ENCODE assay signal across 8 cellular contexts in genomic region chr10:17616403-17617030, GRCh38. TPM values are rescaled to one million over a fixed set of nuclear protein-coding genes. Genes with fewer than 3 reads are reported as not detected.
DNase-seq lines count a peak whose midpoint lies in the region; ATAC-seq and TF ChIP-seq lines count a peak whose summit lies in the region.

No MANE protein-coding gene starts in this region.

- no peak for TF ChIP-seq POLR2A in tibial nerve (IDR thresholded peaks at IDR 0.05)

- peak overlapping the region; percentile 55 for H3K4me3 Mint-ChIP-seq in natural killer cell treated with Interleukin-12 subunit alpha and Interleukin-12 subunit beta and Interleukin-15 and Interleukin-18, amount 100 ng/mL, for 72 hours

- TF ChIP-seq CTCF in fibroblast of the aortic adventitia (IDR thresholded peaks at IDR 0.05; ENCODE audit: insufficient read depth, low read length) = no peak
- no peak for TF ChIP-seq CTCF in tibial nerve (IDR thresholded peaks at IDR 0.05)

- no peaks in the 10 kb centered on the region for H3K36me3 Mint-ChIP-seq in natural killer cell treated with Interleukin-12 subunit alpha and Interleukin-12 subunit beta and Interleukin-15 and Interleukin-18, amount 100 ng/mL, for 72 hours

- no peak for TF ChIP-seq EP300 in tibial nerve (IDR thresholded peaks at IDR 0.05)

- 5 to 6% methylated on average over 32 to 33 of the region's 48 CpGs for WGBS in tibial nerve, 2 donors

- peaks cover 3 to 5% of the 10 kb centered on the region in 2 donors for H3K4me1 Mint-ChIP-seq in natural killer cell treated with Interleukin-12 subunit alpha and Interleukin-12 subunit beta and Interleukin-15 and Interleukin-18, amount 100 ng/mL, for 72 hours (ENCODE audit: low read depth in 2 of 2)

- H3K27ac Mint-ChIP-seq in natural killer cell treated with Interleukin-12 subunit alpha and Interleukin-12 subunit beta and Interleukin-15 and Interleukin-18, amount 100 ng/mL, for 72 hours = no peak overlapping the region

- peak; percentile 54 to 62 for ATAC-seq in activated CD4-positive, CD25-positive, alpha-beta regulatory T cell treated with anti-CD3 and anti-CD28 coated beads, Interleukin-2, amount 50 U/mL, for 24 hours
- ATAC-seq in HG02884 (IDR thresholded peaks at IDR 0.05; ENCODE audit: unreplicated experiment) = peak; percentile 24
- peak; percentile 79 to 83 for ATAC-seq in natural killer cell treated with Interleukin-12 subunit alpha and Interleukin-12 subunit beta and Interleukin-15 and Interleukin-18, amount 100 ng/mL, for 72 hours

- no peaks in the 10 kb centered on the region for H3K9me3 Mint-ChIP-seq in natural killer cell treated with Interleukin-12 subunit alpha and Interleukin-12 subunit beta and Interleukin-15 and Interleukin-18, amount 100 ng/mL, for 72 hours

- H3K9me3 ChIP-seq in tibial nerve = no peaks in the 10 kb centered on the region

- H3K27me3 Mint-ChIP-seq in natural killer cell treated with Interleukin-12 subunit alpha and Interleukin-12 subunit beta and Interleukin-15 and Interleukin-18, amount 100 ng/mL, for 72 hours = peaks cover 8 to 11% of the 10 kb centered on the region in 2 donors

- no peaks in the 10 kb centered on the region for H3K36me3 ChIP-seq in tibial nerve

- peak overlapping the region; percentile 80 for H3K4me3 ChIP-seq in fibroblast of the aortic adventitia (ENCODE audit: low read depth, low read length)
- peak overlapping the region; percentile 55 to 94 (median 72) for H3K4me3 ChIP-seq in tibial nerve

- peaks cover 0 to 14% (median 3%) of the 10 kb centered on the region in 4 donors for H3K4me1 ChIP-seq in tibial nerve

- peak overlapping the region; percentile 6 to 83 (median 56) for H3K27ac ChIP-seq in tibial nerve

- H3K27me3 ChIP-seq in tibial nerve = no peaks in the 10 kb centered on the region

- DNase-seq in activated CD4-positive, CD25-positive, alpha-beta regulatory T cell treated with anti-CD3 and anti-CD28 coated beads, Interleukin-2, amount 50 U/mL, for 72 hours = no peak
- peak; percentile 29 for DNase-seq in NOMO-1 treated with dmso at 0.1 percent for 144 hours (lab: John Stamatoyannopoulos, UW; ENCODE audit: unreplicated experiment)
- DNase-seq in activated T-helper 9 cell treated with anti-CD3 and anti-CD28 coated beads, Interleukin-2, amount 50 U/mL, for 16 hours (ENCODE audit: low read depth) = peak; percentile 4
- peak; percentile 43 for DNase-seq in fibroblast of the aortic adventitia (ENCODE audit: low read depth)
- peak; percentile 68 for DNase-seq in natural killer cell treated with Interleukin-12 subunit alpha and Interleukin-12 subunit beta and Interleukin-15 and Interleukin-18, amount 100 ng/mL, for 72 hours (ENCODE audit: low spot score)
- peak; percentile 24 to 36 for DNase-seq in tibial nerve (ENCODE audit: low spot score in 2 of 2)

RNA-seq across cellular contexts. Expression of gene HACD1, which starts 0.7 kb away (rescaled TPM):
- total RNA-seq in fibroblast of the aortic adventitia (ENCODE audit: low replicate concordance) (7.0 and 18.4 TPM in 2 replicates), tibial nerve (1 to 10 TPM; 6.1 to 9.3 (median 7.5) TPM)
- total RNA-seq in natural killer cell treated with Interleukin-12 subunit alpha and Interleukin-12 subunit beta and Interleukin-15 and Interleukin-18, amount 100 ng/mL, for 72 hours = 1 to 10 TPM; 1.2 to 2.3 TPM

RNA-seq across cellular contexts. Expression of gene STAM, which starts 27.4 kb away (rescaled TPM):
- 32.0 and 40.6 TPM in 2 replicates for total RNA-seq in fibroblast of the aortic adventitia (ENCODE audit: low replicate concordance)
- total RNA-seq in natural killer cell treated with Interleukin-12 subunit alpha and Interleukin-12 subunit beta and Interleukin-15 and Interleukin-18, amount 100 ng/mL, for 72 hours = 10 to 100 TPM; 20.2 to 24.4 TPM
- total RNA-seq in tibial nerve = 10 to 100 TPM; 17.3 to 28.2 (median 25.1) TPM

Comparison
In these comparisons a context has a peak if more than half of its experiments do, and no peak if none do; other contexts are left out.
1. ATAC-seq: peak in every context shown above with its lines; median percentile 81 in natural killer cell treated with Interleukin-12 subunit alpha and Interleukin-12 subunit beta and Interleukin-15 and Interleukin-18, amount 100 ng/mL, for 72 hours; 58 in activated CD4-positive, CD25-positive, alpha-beta regulatory T cell treated with anti-CD3 and anti-CD28 coated beads, Interleukin-2, amount 50 U/mL, for 24 hours; 24 in HG02884.